In the genomic region with DNA sequence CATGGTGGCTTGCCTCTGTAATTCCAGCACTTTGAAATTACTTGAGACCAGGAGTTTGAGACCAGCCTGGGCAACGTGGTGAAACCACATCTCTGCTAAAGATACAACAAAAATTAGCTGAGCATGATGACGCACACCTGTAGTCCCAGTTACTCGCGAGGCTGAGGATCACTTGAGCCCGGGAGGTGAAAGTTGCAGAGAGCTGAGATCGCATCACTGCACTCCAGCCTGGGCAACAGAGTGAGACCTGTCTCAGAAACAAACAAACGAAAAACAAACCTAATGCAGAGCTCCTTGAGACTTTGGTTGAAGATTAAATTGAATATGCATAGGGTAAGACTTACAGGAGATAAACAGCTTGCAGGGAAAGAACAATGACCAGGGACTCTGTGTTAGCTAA, we compare ENCODE assay signal across 9 cellular contexts.
DNase-seq lines count a peak whose midpoint lies in the region; ATAC-seq lines count a peak whose summit lies in the region.
"Had no signal": no experiment of that assay in that cellular context is flagged by ENCODE, and none has a peak within 500 bp of the region (broad histone marks: within the 10 kb centered on the region; RNA-seq: fewer than 3 reads in every experiment).

No MANE protein-coding gene starts in this region.

- no peaks in the 10 kb centered on the region for H4K20me1 ChIP-seq in Karpas-422 (ENCODE audit: insufficient read depth, low read depth, low read length)

- H3K4me2 ChIP-seq in Karpas-422 (ENCODE audit: low read depth, low read length, poor library complexity, severe bottlenecking) = peak overlapping the region; percentile 62

- H3K4me1 ChIP-seq in Karpas-422 (ENCODE audit: low read length) = peaks cover 70% of the 10 kb centered on the region

- H3K27ac ChIP-seq in Karpas-422 (ENCODE audit: low read length) = peak overlapping the region; percentile 99

- H3K9ac ChIP-seq in Karpas-422 (ENCODE audit: low read length) = peak overlapping the region; percentile 55

- peak overlapping the region; percentile 45 for H3K4me3 ChIP-seq in Karpas-422 (ENCODE audit: low read length)

- no peaks in the 10 kb centered on the region for H3K9me3 ChIP-seq in Karpas-422 (ENCODE audit: low read length)

- peaks cover 76% of the 10 kb centered on the region for H3K36me3 ChIP-seq in Karpas-422 (ENCODE audit: insufficient read depth, low read length)

- DNase-seq in Karpas-422 (peak; percentile 89), ureter (ENCODE audit: low spot score) (no peak), cerebellar cortex (ENCODE audit: low spot score) (no peak)
- no peak for DNase-seq in stimulated activated CD4-positive, alpha-beta T cell treated with anti-CD3 and anti-CD28 coated beads, Interleukin-4, amount 100 ng/mL, for 4 hours
- DNase-seq: NCI-H1092 had no signal

- H3K27me3 ChIP-seq in Karpas-422 (ENCODE audit: low read length) = no peaks in the 10 kb centered on the region

- peak; percentile 79 for ATAC-seq in GM18499 (IDR thresholded peaks at IDR 0.05; ENCODE audit: insufficient read depth, unreplicated experiment)
- peak; percentile 84 for ATAC-seq in GM19468 (IDR thresholded peaks at IDR 0.05; ENCODE audit: extremely low read depth, unreplicated experiment)
- peak; percentile 82 for ATAC-seq in HG02973 (IDR thresholded peaks at IDR 0.05; ENCODE audit: unreplicated experiment)
- ATAC-seq in esophagus mucosa = no peak

- no peaks in the 10 kb centered on the region for H3K9me2 ChIP-seq in Karpas-422 (replicated peaks; ENCODE audit: insufficient read depth, low read length)

- no peak overlapping the region for H2AFZ ChIP-seq in Karpas-422 (ENCODE audit: low read length)

- peaks cover 60% of the 10 kb centered on the region for H3K79me2 ChIP-seq in Karpas-422 (ENCODE audit: low read length)
